ENCODE assay signal across 16 cellular contexts in genomic region chr16:57541754-57542435, GRCh38. TPM values are rescaled to one million over a fixed set of nuclear protein-coding genes. Genes with fewer than 3 reads are reported as not detected.
DNase-seq lines count a peak whose midpoint lies in the region; ATAC-seq and TF ChIP-seq lines count a peak whose summit lies in the region.
"Had no signal": no experiment of that assay in that cellular context is flagged by ENCODE, and none has a peak within 500 bp of the region (broad histone marks: within the 10 kb centered on the region; RNA-seq: fewer than 3 reads in every experiment).

No MANE protein-coding gene starts in this region.

- H2AK5ac ChIP-seq in H9 (ENCODE audit: insufficient read length, low read length), result no peak overlapping the region

- intact Hi-C loops in CD8-positive, alpha-beta T cell (cut with DNase I, micrococcal nuclease), result no loop called here

- H3K4me1 Mint-ChIP-seq in CD8-positive, alpha-beta T cell (ENCODE audit: low read depth), result peaks cover 63% of the 10 kb centered on the region
- H3K4me1 Mint-ChIP-seq in H9 (peaks cover 26 to 31% of the 10 kb centered on the region in 2 experiments), neural progenitor cell (peaks cover 22% of the 10 kb centered on the region), glutamatergic neuron (ENCODE audit: low read depth, unreplicated experiment) (peaks cover 3% of the 10 kb centered on the region)

- H4K91ac ChIP-seq in H9 (ENCODE audit: insufficient read length, low read depth, low read length), result no peak overlapping the region

- peaks cover 14% of the 10 kb centered on the region for H3F3A ChIP-seq in neural progenitor cell (ENCODE audit: low read depth)

- H3K56ac ChIP-seq in H9 (ENCODE audit: insufficient read length, low read depth, low read length), result no peak overlapping the region

- H3K79me1 ChIP-seq in H9 (ENCODE audit: insufficient read depth, low read depth, low read length, poor library complexity, severe bottlenecking), result no peaks in the 10 kb centered on the region

- no peak overlapping the region for H2BK5ac ChIP-seq in H9 (ENCODE audit: insufficient read length, low read length)

- no peaks in the 10 kb centered on the region for H4K20me1 ChIP-seq in H9 (ENCODE audit: control insufficient read depth, insufficient read depth, insufficient read length)
- H4K20me1 ChIP-seq in neural progenitor cell (ENCODE audit: low read depth), result no peaks in the 10 kb centered on the region

- DNase-seq in CD8-positive, alpha-beta T cell, result no peak
- peak; percentile 10 for DNase-seq in H9
- peak in 1 of 2 donors; percentile 48 for DNase-seq in activated naive CD4-positive, alpha-beta T cell treated with anti-CD3 and anti-CD28 coated beads, Interleukin-2, amount 50 U/mL, for 72 hours (ENCODE audit: low spot score in 2 of 2)
- no peak for DNase-seq in neural progenitor cell (ENCODE audit: low spot score)
- no peak for DNase-seq in iPS-NIHi11 (ENCODE audit: low spot score)
- DNase-seq in NCI-H187 (lab: John Stamatoyannopoulos, UW), result no peak
- DNase-seq in glutamatergic neuron, result no peak
- DNase-seq: amniotic stem cell; kidney glomerular epithelial cell; SHP77 treated with DMSO at 0.1 percent for 48 hours; stimulated activated naive CD4-positive, alpha-beta T cell treated with Interleukin-2 at 50 U/mL for 16 hours had no signal

- H3K9me3 ChIP-seq in CD8-positive, alpha-beta T cell (ENCODE audit: low read length), result no peaks in the 10 kb centered on the region
- H3K9me3 ChIP-seq in H9 (ENCODE audit: control insufficient read depth, low read depth, low read length) (no peaks in the 10 kb centered on the region), neural progenitor cell (ENCODE audit: low read depth) (no peaks in the 10 kb centered on the region)

- no peak overlapping the region for H2BK15ac ChIP-seq in H9 (ENCODE audit: low read depth, low read length)

- H3K9ac ChIP-seq in H9 (ENCODE audit: extremely low read depth, insufficient read length, low read length) (no peak overlapping the region), neural progenitor cell (no peak overlapping the region)

- H2BK20ac ChIP-seq in H9 (ENCODE audit: low read depth, low read length, poor library complexity, severe bottlenecking), result no peak overlapping the region

- H3K27ac Mint-ChIP-seq in CD8-positive, alpha-beta T cell, result peak overlapping the region; percentile 78
- H3K27ac Mint-ChIP-seq in H9 (peak overlapping the region in 1 of 3 experiments; percentile 19; a peak in 1 of 7 replicates), neural progenitor cell (no peak overlapping the region), glutamatergic neuron (ENCODE audit: unreplicated experiment) (no peak overlapping the region)
- H3K27ac Mint-ChIP-seq in activated naive CD4-positive, alpha-beta T cell treated with anti-CD3 and anti-CD28 coated beads, Interleukin-2, amount 50 U/mL, for 72 hours, result peak overlapping the region; percentile 49 to 86

- H3K4me1 ChIP-seq in CD8-positive, alpha-beta T cell (ENCODE audit: insufficient read depth, low read length), result peaks cover 57% of the 10 kb centered on the region
- H3K4me1 ChIP-seq in H9 (ENCODE audit: insufficient read depth, low read length) (peaks cover 5% of the 10 kb centered on the region; the same call in 1 of the 2 replicates), neural progenitor cell (peaks cover 9% of the 10 kb centered on the region)

- H3T11ph ChIP-seq in H9 (ENCODE audit: low read length), result no peak overlapping the region

- no peak overlapping the region for H2BK12ac ChIP-seq in H9 (ENCODE audit: insufficient read length, low read depth, low read length)

- H3K27me3 ChIP-seq in CD8-positive, alpha-beta T cell (ENCODE audit: insufficient read depth, low read length), result no peaks in the 10 kb centered on the region
- H3K27me3 ChIP-seq in H9 (ENCODE audit: insufficient read depth, low read length), result no peaks in the 10 kb centered on the region; the same call in 1 of the 2 replicates
- no peaks in the 10 kb centered on the region for H3K27me3 ChIP-seq in neural progenitor cell
- H3K27me3 ChIP-seq: dorsolateral prefrontal cortex, foreskin keratinocyte had no signal

- no peak overlapping the region for H3K4ac ChIP-seq in H9 (ENCODE audit: low read depth, low read length)

- H3K79me2 ChIP-seq in H9 (ENCODE audit: insufficient read depth, low read length) (no peaks in the 10 kb centered on the region), neural progenitor cell (ENCODE audit: low read depth) (no peaks in the 10 kb centered on the region)

- no CpG with 5 or more reads among the region's 4 CpGs for WGBS in H9 (ENCODE audit: extremely low coverage, insufficient read length, low lambda C conversion rate)

- CTCF ChIA-PET in CD8-positive, alpha-beta T cell (lab: Charles Lee), result interaction anchor here (0.9 to 4.4 kb wide), 5 partner anchors 12 to 123 kb away, joined by 4 to 23 read pairs (median 6); partner anchors contain the start of gene DOK4

- H2BK120ac ChIP-seq in H9 (ENCODE audit: low read depth, low read length, poor library complexity, severe bottlenecking), result no peak overlapping the region

- H3K4me2 ChIP-seq in H9 (ENCODE audit: insufficient read depth, insufficient read length, low read length) (no peak overlapping the region), neural progenitor cell (no peak overlapping the region)

- no peak overlapping the region for H3K27ac ChIP-seq in CD8-positive, alpha-beta T cell (ENCODE audit: low read depth, low read length)
- no peak overlapping the region for H3K27ac ChIP-seq in H9 (ENCODE audit: insufficient read length, low read depth, low read length)
- H3K27ac ChIP-seq in neural progenitor cell, result no peak overlapping the region
- H3K27ac ChIP-seq: dorsolateral prefrontal cortex, foreskin keratinocyte had no signal

- no peaks in the 10 kb centered on the region for H3K27me3 Mint-ChIP-seq in CD8-positive, alpha-beta T cell (ENCODE audit: low read depth)
- H3K27me3 Mint-ChIP-seq in H9 (ENCODE audit: low read depth) (peaks cover 45% of the 10 kb centered on the region), neural progenitor cell (ENCODE audit: insufficient read depth, low read depth) (peaks cover 6% of the 10 kb centered on the region), glutamatergic neuron (ENCODE audit: unreplicated experiment) (peaks cover 10% of the 10 kb centered on the region)

- H3K4me3 Mint-ChIP-seq in CD8-positive, alpha-beta T cell, result peak overlapping the region; percentile 73
- H3K4me3 Mint-ChIP-seq in H9 (no peak overlapping the region), neural progenitor cell (peak overlapping the region; percentile 35), glutamatergic neuron (ENCODE audit: unreplicated experiment) (no peak overlapping the region)

- POLR2A ChIA-PET in CD8-positive, alpha-beta T cell (lab: Charles Lee), result interaction anchor here (0.6 to 2.0 kb wide), 9 partner anchors 10 to 1280 kb away, joined by 3 to 7 read pairs (median 3); partner anchors contain the start of gene POLR2C

- H4K8ac ChIP-seq in H9 (replicated peaks; ENCODE audit: insufficient read length, low read depth, low read length), result no peak overlapping the region

- no peak overlapping the region for H4K5ac ChIP-seq in H9 (ENCODE audit: insufficient read length, low read depth, low read length)

- H3K4me3 ChIP-seq in CD8-positive, alpha-beta T cell (ENCODE audit: low read depth, low read length), result no peak overlapping the region
- H3K4me3 ChIP-seq in neural progenitor cell, result no peak overlapping the region

- no peaks in the 10 kb centered on the region for H3K9me3 Mint-ChIP-seq in CD8-positive, alpha-beta T cell
- H3K9me3 Mint-ChIP-seq in H9, result no peaks in the 10 kb centered on the region
- no peaks in the 10 kb centered on the region for H3K9me3 Mint-ChIP-seq in activated naive CD4-positive, alpha-beta T cell treated with anti-CD3 and anti-CD28 coated beads, Interleukin-2, amount 50 U/mL, for 72 hours
- no peaks in the 10 kb centered on the region for H3K9me3 Mint-ChIP-seq in neural progenitor cell
- H3K9me3 Mint-ChIP-seq in glutamatergic neuron (ENCODE audit: unreplicated experiment), result no peaks in the 10 kb centered on the region

- no peak overlapping the region for H3K14ac ChIP-seq in H9 (ENCODE audit: insufficient read depth, low read length)

- no peak overlapping the region for H3K23ac ChIP-seq in H9 (ENCODE audit: insufficient read length, low read depth, low read length)

- H2AFZ ChIP-seq in H9 (ENCODE audit: low read length) (no peak overlapping the region), neural progenitor cell (replicated peaks) (no peak overlapping the region)

- peak; percentile 31 for ATAC-seq in CD8-positive, alpha-beta T cell
- no peak for ATAC-seq in activated naive CD4-positive, alpha-beta T cell treated with anti-CD3 and anti-CD28 coated beads, Interleukin-2, amount 50 U/mL, for 72 hours
- ATAC-seq in HG03280 (IDR thresholded peaks at IDR 0.05; ENCODE audit: unreplicated experiment), result no peak
- ATAC-seq: activated CD4-positive, CD25-positive, alpha-beta regulatory T cell treated with anti-CD3 and anti-CD28 coated beads, Interleukin-2, amount 50 U/mL, for 24 hours had no signal

- H3K36me3 ChIP-seq in CD8-positive, alpha-beta T cell (ENCODE audit: insufficient read depth, low read length), result no peaks in the 10 kb centered on the region
- H3K36me3 ChIP-seq in neural progenitor cell, result no peaks in the 10 kb centered on the region

- H3K36me3 Mint-ChIP-seq in CD8-positive, alpha-beta T cell, result no peaks in the 10 kb centered on the region
- no peaks in the 10 kb centered on the region for H3K36me3 Mint-ChIP-seq in H9 (ENCODE audit: insufficient read depth in 1 of 3, low read depth in 3 of 3)
- no peaks in the 10 kb centered on the region for H3K36me3 Mint-ChIP-seq in activated naive CD4-positive, alpha-beta T cell treated with anti-CD3 and anti-CD28 coated beads, Interleukin-2, amount 50 U/mL, for 72 hours
- no peaks in the 10 kb centered on the region for H3K36me3 Mint-ChIP-seq in neural progenitor cell
- no peaks in the 10 kb centered on the region for H3K36me3 Mint-ChIP-seq in glutamatergic neuron (ENCODE audit: unreplicated experiment)

- H3K23me2 ChIP-seq in H9 (ENCODE audit: insufficient read length, low read depth, low read length, poor library complexity, severe bottlenecking), result peaks cover 1% of the 10 kb centered on the region

- H3K18ac ChIP-seq in H9 (ENCODE audit: insufficient read length, low read depth, low read length), result no peak overlapping the region

- TF ChIP-seq CTCF in CD8-positive, alpha-beta T cell (IDR thresholded peaks at IDR 0.05), result no peak
- TF ChIP-seq CTCF in H9 (conservative IDR thresholded peaks at IDR 0.05) (no peak), neural progenitor cell (IDR thresholded peaks at IDR 0.05) (no peak), glutamatergic neuron (IDR thresholded peaks at IDR 0.05; ENCODE audit: partially characterized antibody, unreplicated experiment) (no peak)

RNA-seq across cellular contexts. Expression of gene ADGRG5, which starts 0.5 kb away (rescaled TPM):
- total RNA-seq in CD8-positive, alpha-beta T cell, result 1 to 10 TPM; 1.1 to 2.0 TPM
- total RNA-seq in H9 (2021), result 11.7 and 12.1 TPM in 2 replicates
- total RNA-seq in activated naive CD4-positive, alpha-beta T cell treated with anti-CD3 and anti-CD28 coated beads, Interleukin-2, amount 50 U/mL, for 72 hours, result 1 to 10 TPM; 2.6 to 5.3 TPM
- 2.2 and 3.1 TPM in 2 replicates for total RNA-seq in neural progenitor cell (ENCODE audit: low replicate concordance)
- not detected for total RNA-seq in glutamatergic neuron (ENCODE audit: unreplicated experiment)
- total RNA-seq: foreskin keratinocyte, NCI-H460 had no signal

RNA-seq across cellular contexts. Expression of gene CCDC102A, which starts 5.5 kb away (rescaled TPM):
- 1 to 10 TPM; 2.1 to 3.1 TPM for total RNA-seq in CD8-positive, alpha-beta T cell
- 6.6 and 8.2 TPM in 2 replicates for total RNA-seq in H9 (2021)
- total RNA-seq in activated naive CD4-positive, alpha-beta T cell treated with anti-CD3 and anti-CD28 coated beads, Interleukin-2, amount 50 U/mL, for 72 hours, result 10 to 100 TPM in 1 of 2 donors, 1 to 10 TPM in 1; 5.4 to 13.9 TPM
- total RNA-seq in neural progenitor cell (ENCODE audit: low replicate concordance), result 3.9 and 12.8 TPM in 2 replicates
- total RNA-seq in glutamatergic neuron (ENCODE audit: unreplicated experiment), result not detected

RNA-seq across cellular contexts. Expression of gene DOK4, which starts 55.6 kb away (rescaled TPM):
- total RNA-seq in CD8-positive, alpha-beta T cell, result 1 to 10 TPM; 1.7 to 1.9 TPM
- total RNA-seq in H9 (2021) (13.1 and 13.2 TPM in 2 replicates), neural progenitor cell (ENCODE audit: low replicate concordance) (10.5 and 27.4 TPM in 2 replicates), glutamatergic neuron (ENCODE audit: unreplicated experiment) (23.4 TPM)
- total RNA-seq in activated naive CD4-positive, alpha-beta T cell treated with anti-CD3 and anti-CD28 coated beads, Interleukin-2, amount 50 U/mL, for 72 hours, result 1 to 10 TPM; 7.1 to 7.7 TPM

Comparison
In these comparisons a context has a peak if more than half of its experiments do, and no peak if none do; other contexts are left out.
1. H3K27ac Mint-ChIP-seq: peak in CD8-positive, alpha-beta T cell (single experiment) and activated naive CD4-positive, alpha-beta T cell treated with anti-CD3 and anti-CD28 coated beads, Interleukin-2, amount 50 U/mL, for 72 hours (2 of 2); none in neural progenitor cell (single experiment) and glutamatergic neuron (single experiment).
2. H3K4me3 Mint-ChIP-seq: peak in CD8-positive, alpha-beta T cell (single experiment) and neural progenitor cell (single experiment); none in H9 (0 of 2) and glutamatergic neuron (single experiment).